Comparison of ENCODE assay signal across 3 cellular contexts in genomic region chr19:5424192-5424973, GRCh38.
TF ChIP-seq lines count a peak whose summit lies in the region.

No MANE protein-coding gene starts in this region.

TF ChIP-seq in SK-N-SH, 30 proteins besides CTCF, POLR2A, EP300 and RAD21:
- TF ChIP-seq, protein P1, sequence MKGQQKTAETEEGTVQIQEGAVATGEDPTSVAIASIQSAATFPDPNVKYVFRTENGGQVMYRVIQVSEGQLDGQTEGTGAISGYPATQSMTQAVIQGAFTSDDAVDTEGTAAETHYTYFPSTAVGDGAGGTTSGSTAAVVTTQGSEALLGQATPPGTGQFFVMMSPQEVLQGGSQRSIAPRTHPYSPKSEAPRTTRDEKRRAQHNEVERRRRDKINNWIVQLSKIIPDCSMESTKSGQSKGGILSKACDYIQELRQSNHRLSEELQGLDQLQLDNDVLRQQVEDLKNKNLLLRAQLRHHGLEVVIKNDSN (IDR thresholded peaks at IDR 0.05; ENCODE audit: borderline replicate concordance, low read depth), result peak; percentile 16; the same call in 1 of the 2 replicates
- no peak for TF ChIP-seq TAF1 (IDR thresholded peaks at IDR 0.05; ENCODE audit: borderline replicate concordance, low read depth, low read length)

TF ChIP-seq in SK-N-SH treated with all-trans-retinoic acid at 6 μM for 48 hours, 23 proteins besides CTCF, POLR2A, EP300 and RAD21:
- no peak for TF ChIP-seq POU6F1 (CRISPR knock-in tag; IDR thresholded peaks at IDR 0.05; ENCODE audit: borderline replicate concordance, low read depth)
- no peak for TF ChIP-seq ZC3H10 (CRISPR knock-in tag; IDR thresholded peaks at IDR 0.05)
- no peak for TF ChIP-seq PATZ1 (CRISPR knock-in tag; IDR thresholded peaks at IDR 0.05; ENCODE audit: borderline replicate concordance)
- no peak for TF ChIP-seq ZNF565 (CRISPR knock-in tag; conservative IDR thresholded peaks at IDR 0.05; ENCODE audit: low read depth)
- no peak for TF ChIP-seq TOX (CRISPR knock-in tag; IDR thresholded peaks at IDR 0.05; ENCODE audit: borderline replicate concordance)
- TF ChIP-seq PPARA (CRISPR knock-in tag; IDR thresholded peaks at IDR 0.05; ENCODE audit: borderline replicate concordance), result no peak
- TF ChIP-seq CSRNP3 (CRISPR knock-in tag; IDR thresholded peaks at IDR 0.05), result no peak
- no peak for TF ChIP-seq GLIS3 (CRISPR knock-in tag; IDR thresholded peaks at IDR 0.05)
- no peak for TF ChIP-seq ESRRG (CRISPR knock-in tag; IDR thresholded peaks at IDR 0.05)
- TF ChIP-seq, protein P2, sequence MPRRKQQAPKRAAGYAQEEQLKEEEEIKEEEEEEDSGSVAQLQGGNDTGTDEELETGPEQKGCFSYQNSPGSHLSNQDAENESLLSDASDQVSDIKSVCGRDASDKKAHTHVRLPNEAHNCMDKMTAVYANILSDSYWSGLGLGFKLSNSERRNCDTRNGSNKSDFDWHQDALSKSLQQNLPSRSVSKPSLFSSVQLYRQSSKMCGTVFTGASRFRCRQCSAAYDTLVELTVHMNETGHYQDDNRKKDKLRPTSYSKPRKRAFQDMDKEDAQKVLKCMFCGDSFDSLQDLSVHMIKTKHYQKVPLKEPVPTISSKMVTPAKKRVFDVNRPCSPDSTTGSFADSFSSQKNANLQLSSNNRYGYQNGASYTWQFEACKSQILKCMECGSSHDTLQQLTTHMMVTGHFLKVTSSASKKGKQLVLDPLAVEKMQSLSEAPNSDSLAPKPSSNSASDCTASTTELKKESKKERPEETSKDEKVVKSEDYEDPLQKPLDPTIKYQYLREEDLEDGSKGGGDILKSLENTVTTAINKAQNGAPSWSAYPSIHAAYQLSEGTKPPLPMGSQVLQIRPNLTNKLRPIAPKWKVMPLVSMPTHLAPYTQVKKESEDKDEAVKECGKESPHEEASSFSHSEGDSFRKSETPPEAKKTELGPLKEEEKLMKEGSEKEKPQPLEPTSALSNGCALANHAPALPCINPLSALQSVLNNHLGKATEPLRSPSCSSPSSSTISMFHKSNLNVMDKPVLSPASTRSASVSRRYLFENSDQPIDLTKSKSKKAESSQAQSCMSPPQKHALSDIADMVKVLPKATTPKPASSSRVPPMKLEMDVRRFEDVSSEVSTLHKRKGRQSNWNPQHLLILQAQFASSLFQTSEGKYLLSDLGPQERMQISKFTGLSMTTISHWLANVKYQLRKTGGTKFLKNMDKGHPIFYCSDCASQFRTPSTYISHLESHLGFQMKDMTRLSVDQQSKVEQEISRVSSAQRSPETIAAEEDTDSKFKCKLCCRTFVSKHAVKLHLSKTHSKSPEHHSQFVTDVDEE (CRISPR knock-in tag; IDR thresholded peaks at IDR 0.05), result no peak
- TF ChIP-seq, protein P3, sequence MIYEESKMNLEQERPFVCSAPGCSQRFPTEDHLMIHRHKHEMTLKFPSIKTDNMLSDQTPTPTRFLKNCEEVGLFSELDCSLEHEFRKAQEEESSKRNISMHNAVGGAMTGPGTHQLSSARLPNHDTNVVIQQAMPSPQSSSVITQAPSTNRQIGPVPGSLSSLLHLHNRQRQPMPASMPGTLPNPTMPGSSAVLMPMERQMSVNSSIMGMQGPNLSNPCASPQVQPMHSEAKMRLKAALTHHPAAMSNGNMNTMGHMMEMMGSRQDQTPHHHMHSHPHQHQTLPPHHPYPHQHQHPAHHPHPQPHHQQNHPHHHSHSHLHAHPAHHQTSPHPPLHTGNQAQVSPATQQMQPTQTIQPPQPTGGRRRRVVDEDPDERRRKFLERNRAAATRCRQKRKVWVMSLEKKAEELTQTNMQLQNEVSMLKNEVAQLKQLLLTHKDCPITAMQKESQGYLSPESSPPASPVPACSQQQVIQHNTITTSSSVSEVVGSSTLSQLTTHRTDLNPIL (CRISPR knock-in tag; IDR thresholded peaks at IDR 0.05; ENCODE audit: low read depth), result no peak
- no peak for TF ChIP-seq CSDC2 (CRISPR knock-in tag; IDR thresholded peaks at IDR 0.05)
- no peak for TF ChIP-seq SNAI2 (CRISPR knock-in tag; IDR thresholded peaks at IDR 0.05)
- TF ChIP-seq TCF4 (CRISPR knock-in tag; IDR thresholded peaks at IDR 0.05; ENCODE audit: borderline replicate concordance), result no peak
- no peak for TF ChIP-seq ZNF70 (CRISPR knock-in tag; IDR thresholded peaks at IDR 0.05)
- no peak for TF ChIP-seq RARB (CRISPR knock-in tag; IDR thresholded peaks at IDR 0.05)
- TF ChIP-seq ARNTL (CRISPR knock-in tag; IDR thresholded peaks at IDR 0.05; ENCODE audit: borderline replicate concordance, low read depth), result no peak
- TF ChIP-seq BACH2 (CRISPR knock-in tag; IDR thresholded peaks at IDR 0.05; ENCODE audit: borderline replicate concordance), result no peak
TF ChIP-seq in SK-N-SH treated with all-trans-retinoic acid at 6 μM for 48 hours: peak in this region for 0.

TF ChIP-seq in H1, 55 proteins besides CTCF, POLR2A, EP300 and RAD21:
- no peak for TF ChIP-seq MAFK (IDR thresholded peaks at IDR 0.05; ENCODE audit: low read depth, low read length)
- no peak for TF ChIP-seq TEAD4 (IDR thresholded peaks at IDR 0.05; ENCODE audit: low read depth, low read length)
- TF ChIP-seq, protein P4, sequence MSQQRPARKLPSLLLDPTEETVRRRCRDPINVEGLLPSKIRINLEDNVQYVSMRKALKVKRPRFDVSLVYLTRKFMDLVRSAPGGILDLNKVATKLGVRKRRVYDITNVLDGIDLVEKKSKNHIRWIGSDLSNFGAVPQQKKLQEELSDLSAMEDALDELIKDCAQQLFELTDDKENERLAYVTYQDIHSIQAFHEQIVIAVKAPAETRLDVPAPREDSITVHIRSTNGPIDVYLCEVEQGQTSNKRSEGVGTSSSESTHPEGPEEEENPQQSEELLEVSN (IDR thresholded peaks at IDR 0.05), result no peak
- no peak for TF ChIP-seq HDAC2 (IDR thresholded peaks at IDR 0.05; ENCODE audit: borderline replicate concordance in 1 of 2, low read depth in 2 of 2, low read length in 2 of 2)
- TF ChIP-seq, protein P5, sequence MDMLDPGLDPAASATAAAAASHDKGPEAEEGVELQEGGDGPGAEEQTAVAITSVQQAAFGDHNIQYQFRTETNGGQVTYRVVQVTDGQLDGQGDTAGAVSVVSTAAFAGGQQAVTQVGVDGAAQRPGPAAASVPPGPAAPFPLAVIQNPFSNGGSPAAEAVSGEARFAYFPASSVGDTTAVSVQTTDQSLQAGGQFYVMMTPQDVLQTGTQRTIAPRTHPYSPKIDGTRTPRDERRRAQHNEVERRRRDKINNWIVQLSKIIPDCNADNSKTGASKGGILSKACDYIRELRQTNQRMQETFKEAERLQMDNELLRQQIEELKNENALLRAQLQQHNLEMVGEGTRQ (IDR thresholded peaks at IDR 0.05; ENCODE audit: low read length), result 0 out of 2 replicates have a peak, but pooled peaks have one; percentile 15
TF ChIP-seq in H1: peak in this region for 1.
